In the genomic region with DNA sequence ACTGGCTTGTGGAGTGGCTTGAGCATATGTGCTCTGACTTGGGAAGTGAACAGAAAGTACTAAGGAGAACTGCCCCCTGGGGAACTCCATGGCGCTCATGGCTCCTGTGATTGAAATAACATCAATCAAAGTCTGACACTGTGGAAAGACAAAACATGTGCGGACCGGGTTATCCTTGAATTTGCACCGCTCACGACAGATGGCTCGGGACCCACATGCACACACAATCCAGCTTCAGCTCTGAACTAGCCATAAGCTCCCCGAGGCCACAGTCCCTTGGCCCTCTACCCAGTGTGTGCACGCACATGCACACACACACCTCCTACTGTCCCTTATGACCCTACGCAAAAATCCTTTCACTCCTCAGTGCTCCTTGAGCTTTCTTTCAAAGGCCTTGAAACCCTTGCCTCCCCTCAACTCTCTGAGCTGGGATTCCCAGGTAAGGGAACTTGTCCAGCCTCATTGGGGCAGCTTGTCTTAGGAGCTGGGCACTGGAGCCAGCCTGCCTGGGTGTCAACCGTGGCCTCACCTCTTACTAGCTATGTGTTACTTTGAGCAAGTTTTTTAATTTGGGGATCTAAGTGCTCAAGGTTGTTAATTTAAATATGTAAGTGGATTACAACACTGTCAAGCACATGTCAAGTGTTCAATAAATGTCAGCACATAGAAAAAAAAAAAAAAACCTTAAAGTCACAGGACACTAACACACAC, we compare ENCODE assay signal across 1 cellular context.
TF ChIP-seq lines count a peak whose summit lies in the region.

No MANE protein-coding gene starts in this region.

TF ChIP-seq in GM12878, 131 proteins besides CTCF, POLR2A, EP300 and RAD21:
- TF ChIP-seq, protein P1, sequence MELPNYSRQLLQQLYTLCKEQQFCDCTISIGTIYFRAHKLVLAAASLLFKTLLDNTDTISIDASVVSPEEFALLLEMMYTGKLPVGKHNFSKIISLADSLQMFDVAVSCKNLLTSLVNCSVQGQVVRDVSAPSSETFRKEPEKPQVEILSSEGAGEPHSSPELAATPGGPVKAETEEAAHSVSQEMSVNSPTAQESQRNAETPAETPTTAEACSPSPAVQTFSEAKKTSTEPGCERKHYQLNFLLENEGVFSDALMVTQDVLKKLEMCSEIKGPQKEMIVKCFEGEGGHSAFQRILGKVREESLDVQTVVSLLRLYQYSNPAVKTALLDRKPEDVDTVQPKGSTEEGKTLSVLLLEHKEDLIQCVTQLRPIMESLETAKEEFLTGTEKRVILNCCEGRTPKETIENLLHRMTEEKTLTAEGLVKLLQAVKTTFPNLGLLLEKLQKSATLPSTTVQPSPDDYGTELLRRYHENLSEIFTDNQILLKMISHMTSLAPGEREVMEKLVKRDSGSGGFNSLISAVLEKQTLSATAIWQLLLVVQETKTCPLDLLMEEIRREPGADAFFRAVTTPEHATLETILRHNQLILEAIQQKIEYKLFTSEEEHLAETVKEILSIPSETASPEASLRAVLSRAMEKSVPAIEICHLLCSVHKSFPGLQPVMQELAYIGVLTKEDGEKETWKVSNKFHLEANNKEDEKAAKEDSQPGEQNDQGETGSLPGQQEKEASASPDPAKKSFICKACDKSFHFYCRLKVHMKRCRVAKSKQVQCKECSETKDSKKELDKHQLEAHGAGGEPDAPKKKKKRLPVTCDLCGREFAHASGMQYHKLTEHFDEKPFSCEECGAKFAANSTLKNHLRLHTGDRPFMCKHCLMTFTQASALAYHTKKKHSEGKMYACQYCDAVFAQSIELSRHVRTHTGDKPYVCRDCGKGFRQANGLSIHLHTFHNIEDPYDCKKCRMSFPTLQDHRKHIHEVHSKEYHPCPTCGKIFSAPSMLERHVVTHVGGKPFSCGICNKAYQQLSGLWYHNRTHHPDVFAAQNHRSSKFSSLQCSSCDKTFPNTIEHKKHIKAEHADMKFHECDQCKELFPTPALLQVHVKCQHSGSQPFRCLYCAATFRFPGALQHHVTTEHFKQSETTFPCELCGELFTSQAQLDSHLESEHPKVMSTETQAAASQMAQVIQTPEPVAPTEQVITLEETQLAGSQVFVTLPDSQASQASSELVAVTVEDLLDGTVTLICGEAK (IDR thresholded peaks at IDR 0.05; ENCODE audit: borderline replicate concordance): peak; percentile 45
- TF ChIP-seq CBX3 (IDR thresholded peaks at IDR 0.05; ENCODE audit: borderline replicate concordance, low read depth): no peak
